13 cellular contexts compared by ENCODE assay signal in genomic region chr2:239959059-239959971, GRCh38.
DNase-seq lines count a peak whose midpoint lies in the region; ATAC-seq and TF ChIP-seq lines count a peak whose summit lies in the region.
"Had no signal": no experiment of that assay in that cellular context is flagged by ENCODE, and none has a peak within 500 bp of the region (broad histone marks: within the 10 kb centered on the region; RNA-seq: fewer than 3 reads in every experiment).

No MANE protein-coding gene starts in this region.

- H3K79me1 ChIP-seq in neuronal stem cell (ENCODE audit: low read depth, low read length): no peaks in the 10 kb centered on the region

- no peaks in the 10 kb centered on the region for H3K27me3 Mint-ChIP-seq in activated CD8-positive, alpha-beta memory T cell treated with anti-CD3 and anti-CD28 coated beads, Interleukin-2, amount 10 ng/mL, durations not matched to agents 7 days and 5 days
- no peaks in the 10 kb centered on the region for H3K27me3 Mint-ChIP-seq in CD8-positive, alpha-beta T cell (ENCODE audit: low read depth)

- H3K27me3 ChIP-seq in neuronal stem cell (ENCODE audit: control insufficient read depth in 3 of 3, insufficient read depth in 3 of 3, low read depth in 1 of 3, low read length in 3 of 3): no peaks in the 10 kb centered on the region
- H3K27me3 ChIP-seq in CD8-positive, alpha-beta T cell (ENCODE audit: insufficient read depth, low read length): no peaks in the 10 kb centered on the region
- H3K27me3 ChIP-seq: upper lobe of right lung had no signal

- intact Hi-C loops in CD8-positive, alpha-beta T cell (cut with DNase I, micrococcal nuclease): no loop called here

- H3K27ac ChIP-seq in neuronal stem cell (replicated peaks; ENCODE audit: low read length): no peak overlapping the region
- H3K27ac ChIP-seq in CD8-positive, alpha-beta T cell (ENCODE audit: low read depth, low read length): no peak overlapping the region
- H3K27ac ChIP-seq: coronary artery, upper lobe of right lung had no signal

- H3K4me2 ChIP-seq in neuronal stem cell (ENCODE audit: insufficient read depth, low read length, poor library complexity, severe bottlenecking): no peak overlapping the region

- H3K4me1 Mint-ChIP-seq in activated CD8-positive, alpha-beta memory T cell treated with anti-CD3 and anti-CD28 coated beads, Interleukin-2, amount 10 ng/mL, durations not matched to agents 7 days and 5 days: peaks cover 2% of the 10 kb centered on the region
- peaks cover 21% of the 10 kb centered on the region for H3K4me1 Mint-ChIP-seq in stimulated activated effector memory CD8-positive, alpha-beta T cell treated with anti-CD3 and anti-CD28 coated beads, Interleukin-12 subunit alpha, Interleukin-12 subunit beta, amount 100 ng/mL, for 72 hours
- no peaks in the 10 kb centered on the region for H3K4me1 Mint-ChIP-seq in CD8-positive, alpha-beta T cell (ENCODE audit: low read depth)

- H2BK120ac ChIP-seq in neuronal stem cell (ENCODE audit: low read depth, low read length): no peak overlapping the region

- H3K9me3 Mint-ChIP-seq in activated CD8-positive, alpha-beta memory T cell treated with anti-CD3 and anti-CD28 coated beads, Interleukin-2, amount 10 ng/mL, durations not matched to agents 7 days and 5 days (ENCODE audit: low read depth): no peaks in the 10 kb centered on the region
- no peaks in the 10 kb centered on the region for H3K9me3 Mint-ChIP-seq in stimulated activated effector memory CD8-positive, alpha-beta T cell treated with anti-CD3 and anti-CD28 coated beads, Interleukin-12 subunit alpha, Interleukin-12 subunit beta, amount 100 ng/mL, for 72 hours
- no peaks in the 10 kb centered on the region for H3K9me3 Mint-ChIP-seq in CD8-positive, alpha-beta T cell
- H3K9me3 Mint-ChIP-seq: natural killer cell had no signal

- H3K4me3 ChIP-seq in astrocyte of the cerebellum (ENCODE audit: low read depth, low read length) (no peak overlapping the region), neuronal stem cell (ENCODE audit: low read length in 2 of 2) (peak overlapping the region in 1 of 2 donors; percentile 10)
- no peak overlapping the region for H3K4me3 ChIP-seq in CD8-positive, alpha-beta T cell (ENCODE audit: low read depth, low read length)
- H3K4me3 ChIP-seq: coronary artery, upper lobe of right lung had no signal

- no peak overlapping the region for H3K18ac ChIP-seq in neuronal stem cell (ENCODE audit: low read length)

- H2AFZ ChIP-seq in neuronal stem cell (ENCODE audit: low read length): no peak overlapping the region

- no peak overlapping the region for H4K8ac ChIP-seq in neuronal stem cell (ENCODE audit: low read depth, low read length)

- POLR2A ChIA-PET in CD8-positive, alpha-beta T cell (lab: Charles Lee): interaction anchor here (0.5 kb wide), 1 partner anchor 840 kb away, joined by 4 read pairs; no protein-coding TSS in a partner anchor

- H2BK12ac ChIP-seq in neuronal stem cell (ENCODE audit: low read length): no peak overlapping the region

- DNase-seq in activated CD8-positive, alpha-beta memory T cell treated with anti-CD3 and anti-CD28 coated beads, Interleukin-2, amount 10 ng/mL, durations not matched to agents 7 days and 5 days: no peak
- no peak for DNase-seq in activated CD8-positive, alpha-beta memory T cell treated with anti-CD3 and anti-CD28 coated beads, Interleukin-2, amount 50 U/mL, for 4 hours
- peak; percentile 26 for DNase-seq in astrocyte of the cerebellum (ENCODE audit: low read depth)
- peak; percentile 41 to 69 for DNase-seq in hippocampal formation (lab: John Stamatoyannopoulos, UW)
- DNase-seq in stimulated activated effector memory CD8-positive, alpha-beta T cell treated with anti-CD3 and anti-CD28 coated beads, Interleukin-12 subunit alpha, Interleukin-12 subunit beta, amount 100 ng/mL, for 72 hours (ENCODE audit: low spot score in 2 of 2): no peak
- DNase-seq in OCI-M1 (lab: John Stamatoyannopoulos, UW): no peak
- no peak for DNase-seq in neuronal stem cell (ENCODE audit: low spot score)
- DNase-seq in CD8-positive, alpha-beta T cell: no peak
- DNase-seq: activated gamma-delta T cell, natural killer cell, NCI-H2171 treated with DMSO at 0.1 percent for 48 hours, upper lobe of right lung had no signal

- no peak for TF ChIP-seq CTCF in astrocyte of the cerebellum (IDR thresholded peaks at IDR 0.05; ENCODE audit: low read depth, low read length, missing control alignments)
- no peak for TF ChIP-seq CTCF in CD8-positive, alpha-beta T cell (IDR thresholded peaks at IDR 0.05)

- peak overlapping the region; percentile 12 for H3K27ac Mint-ChIP-seq in activated CD8-positive, alpha-beta memory T cell treated with anti-CD3 and anti-CD28 coated beads, Interleukin-2, amount 10 ng/mL, durations not matched to agents 7 days and 5 days
- H3K27ac Mint-ChIP-seq in stimulated activated effector memory CD8-positive, alpha-beta T cell treated with anti-CD3 and anti-CD28 coated beads, Interleukin-12 subunit alpha, Interleukin-12 subunit beta, amount 100 ng/mL, for 72 hours: peak overlapping the region; percentile 33
- H3K27ac Mint-ChIP-seq in CD8-positive, alpha-beta T cell: no peak overlapping the region
- H3K27ac Mint-ChIP-seq: natural killer cell had no signal

- H3K36me3 Mint-ChIP-seq in activated CD8-positive, alpha-beta memory T cell treated with anti-CD3 and anti-CD28 coated beads, Interleukin-2, amount 10 ng/mL, durations not matched to agents 7 days and 5 days: peaks cover 4% of the 10 kb centered on the region
- H3K36me3 Mint-ChIP-seq in stimulated activated effector memory CD8-positive, alpha-beta T cell treated with anti-CD3 and anti-CD28 coated beads, Interleukin-12 subunit alpha, Interleukin-12 subunit beta, amount 100 ng/mL, for 72 hours: peaks cover 34% of the 10 kb centered on the region
- H3K36me3 Mint-ChIP-seq in CD8-positive, alpha-beta T cell: peaks cover 66% of the 10 kb centered on the region

- H3K4me1 ChIP-seq in neuronal stem cell (ENCODE audit: control insufficient read depth in 2 of 2, insufficient read depth in 1 of 2, low read depth in 1 of 2, low read length in 2 of 2): peaks cover 0 to 2% of the 10 kb centered on the region in 2 donors
- H3K4me1 ChIP-seq in CD8-positive, alpha-beta T cell (ENCODE audit: insufficient read depth, low read length): no peaks in the 10 kb centered on the region
- H3K4me1 ChIP-seq: upper lobe of right lung had no signal

- no peak overlapping the region for H3K23ac ChIP-seq in neuronal stem cell (ENCODE audit: low read depth, low read length, poor library complexity)

- peaks cover 7 to 37% of the 10 kb centered on the region in 2 donors for H3K36me3 ChIP-seq in neuronal stem cell (replicated peaks in 1 of 2; ENCODE audit: control insufficient read depth in 2 of 2, insufficient read depth in 2 of 2, low read length in 2 of 2)
- H3K36me3 ChIP-seq in CD8-positive, alpha-beta T cell (ENCODE audit: insufficient read depth, low read length): peaks cover 15% of the 10 kb centered on the region

- ATAC-seq in activated CD8-positive, alpha-beta memory T cell treated with anti-CD3 and anti-CD28 coated beads, Interleukin-2, amount 10 ng/mL, durations not matched to agents 7 days and 5 days: no peak
- no peak for ATAC-seq in stimulated activated effector memory CD8-positive, alpha-beta T cell treated with anti-CD3 and anti-CD28 coated beads, Interleukin-12 subunit alpha, Interleukin-12 subunit beta, amount 100 ng/mL, for 72 hours
- ATAC-seq in CD8-positive, alpha-beta T cell: no peak
- ATAC-seq: natural killer cell, upper lobe of right lung had no signal

- H2AK5ac ChIP-seq in neuronal stem cell (ENCODE audit: low read depth, low read length): no peak overlapping the region

- no peak overlapping the region for H3K14ac ChIP-seq in neuronal stem cell (ENCODE audit: low read length)

- no CpG with 5 or more reads among the region's 17 CpGs for WGBS in neuronal stem cell (ENCODE audit: extremely low coverage in 2 of 2, insufficient read length in 2 of 2, insufficient replicate concordance in 1 of 2), 2 donors

- CTCF ChIA-PET in activated CD8-positive, alpha-beta memory T cell treated with anti-CD3 and anti-CD28 coated beads, Interleukin-2, amount 10 ng/mL, durations not matched to agents 7 days and 5 days (lab: Charles Lee): interaction anchor here (1.3 kb wide), 1 partner anchor 33 kb away, joined by 3 read pairs; no protein-coding TSS in a partner anchor
- CTCF ChIA-PET in CD8-positive, alpha-beta T cell (lab: Charles Lee): no interaction called here

- H3K9ac ChIP-seq in neuronal stem cell (ENCODE audit: low read depth, low read length, poor library complexity): no peak overlapping the region

- in situ Hi-C loops in astrocyte of the cerebellum (cut with HindIII; ENCODE audit: low sequenced_read_pairs): no loop called here

- H3K4ac ChIP-seq in neuronal stem cell (ENCODE audit: low read length): no peak overlapping the region

- H3K9me3 ChIP-seq in neuronal stem cell (replicated peaks in 1 of 2; ENCODE audit: control insufficient read depth in 2 of 2, insufficient read depth in 1 of 2, low read depth in 1 of 2, low read length in 2 of 2): no peaks in the 10 kb centered on the region
- no peaks in the 10 kb centered on the region for H3K9me3 ChIP-seq in CD8-positive, alpha-beta T cell (ENCODE audit: low read length)
- H3K9me3 ChIP-seq: upper lobe of right lung had no signal

- H2BK15ac ChIP-seq in neuronal stem cell (ENCODE audit: low read length): no peak overlapping the region

- H2BK5ac ChIP-seq in neuronal stem cell (ENCODE audit: low read length): no peak overlapping the region

- no peak overlapping the region for H3K4me3 Mint-ChIP-seq in activated CD8-positive, alpha-beta memory T cell treated with anti-CD3 and anti-CD28 coated beads, Interleukin-2, amount 10 ng/mL, durations not matched to agents 7 days and 5 days
- H3K4me3 Mint-ChIP-seq in stimulated activated effector memory CD8-positive, alpha-beta T cell treated with anti-CD3 and anti-CD28 coated beads, Interleukin-12 subunit alpha, Interleukin-12 subunit beta, amount 100 ng/mL, for 72 hours: no peak overlapping the region
- H3K4me3 Mint-ChIP-seq in CD8-positive, alpha-beta T cell: no peak overlapping the region
- H3K4me3 Mint-ChIP-seq: natural killer cell had no signal

- H4K91ac ChIP-seq in neuronal stem cell (ENCODE audit: low read depth, low read length, poor library complexity): no peak overlapping the region

Comparison
In these comparisons a context has a peak if more than half of its experiments do, and no peak if none do; other contexts are left out.
1. DNase-seq: peak in astrocyte of the cerebellum (single experiment) and hippocampal formation (2 of 2); none in activated CD8-positive, alpha-beta memory T cell treated with anti-CD3 and anti-CD28 coated beads, Interleukin-2, amount 10 ng/mL, durations not matched to agents 7 days and 5 days (single experiment), activated CD8-positive, alpha-beta memory T cell treated with anti-CD3 and anti-CD28 coated beads, Interleukin-2, amount 50 U/mL, for 4 hours (single experiment), stimulated activated effector memory CD8-positive, alpha-beta T cell treated with anti-CD3 and anti-CD28 coated beads, Interleukin-12 subunit alpha, Interleukin-12 subunit beta, amount 100 ng/mL, for 72 hours (0 of 2), OCI-M1 (single experiment), neuronal stem cell (single experiment) and CD8-positive, alpha-beta T cell (0 of 7).